8 cellular contexts compared by ENCODE assay signal in genomic region chr20:53643031-53643832, GRCh38. TPM values are rescaled to one million over a fixed set of nuclear protein-coding genes. Genes with fewer than 3 reads are reported as not detected.
A peak's percentile ranks its signal among the peaks of the same experiment; 100 is the strongest.
DNase-seq lines count a peak whose midpoint lies in the region; ATAC-seq and TF ChIP-seq lines count a peak whose summit lies in the region.

No MANE protein-coding gene starts in this region.

- H3K9me3 Mint-ChIP-seq in activated CD8-positive, alpha-beta T cell treated with anti-CD3 and anti-CD28 coated beads for 36 hours = no peaks in the 10 kb centered on the region

- 41 to 42% methylated on average over 12 of the region's 12 CpGs for WGBS in tibial nerve, 2 donors

- H2AFZ ChIP-seq in HCT116 (ENCODE audit: low read depth, low read length, poor library complexity, severe bottlenecking) (peak overlapping the region; percentile 91), neuron (ENCODE audit: low read depth, low read length) (peak overlapping the region; percentile 60)

- H3K4me1 ChIP-seq in HCT116 (ENCODE audit: control insufficient read depth in 1 of 2, insufficient read depth in 2 of 2, low read length in 2 of 2) (peaks cover 19 to 23% of the 10 kb centered on the region in 2 experiments), neuron (ENCODE audit: insufficient read depth, low read length) (peaks cover 8% of the 10 kb centered on the region), tibial nerve (peaks cover 0 to 18% (median 8%) of the 10 kb centered on the region in 4 donors)

- H3K79me2 ChIP-seq in HCT116 (ENCODE audit: insufficient read depth, low read length) = no peaks in the 10 kb centered on the region

- H3K27ac Mint-ChIP-seq in activated CD8-positive, alpha-beta T cell treated with anti-CD3 and anti-CD28 coated beads for 36 hours = peak overlapping the region; percentile 85

- no peaks in the 10 kb centered on the region for H4K20me1 ChIP-seq in HCT116 (ENCODE audit: insufficient read depth)

- no peak for TF ChIP-seq POLR2A in HCT116 (IDR thresholded peaks at IDR 0.05; ENCODE audit: borderline replicate concordance, extremely low read depth, insufficient read depth, insufficient read length)
- TF ChIP-seq POLR2A in tibial nerve (IDR thresholded peaks at IDR 0.05) = no peak

- CTCF ChIA-PET in HCT116 (lab: Charles Lee) = interaction anchor here (0.8 kb wide), 2 partner anchors 9 to 10 kb away, joined by 3 read pairs; no protein-coding TSS in a partner anchor
- CTCF ChIA-PET in activated CD8-positive, alpha-beta T cell treated with anti-CD3 and anti-CD28 coated beads for 36 hours (lab: Charles Lee) = interaction anchor here (0.9 to 1.5 kb wide), 8 partner anchors 11 to 118 kb away, joined by 3 to 12 read pairs (median 4); no protein-coding TSS in a partner anchor

- peak; percentile 6 for TF ChIP-seq CTCF in GM06990 (IDR thresholded peaks at IDR 0.05; ENCODE audit: insufficient read depth, low read length, poor library complexity, severe bottlenecking)
- TF ChIP-seq CTCF in HCT116 (IDR thresholded peaks at IDR 0.05 in 2 of 3, conservative IDR thresholded peaks at IDR 0.05 in 1 of 3; ENCODE audit: borderline replicate concordance in 1 of 3, insufficient read depth in 1 of 3, low read depth in 2 of 3, low read length in 2 of 3) = no peak
- no peak for TF ChIP-seq CTCF in activated CD8-positive, alpha-beta T cell treated with anti-CD3 and anti-CD28 coated beads for 36 hours (IDR thresholded peaks at IDR 0.05)
- TF ChIP-seq CTCF in epithelial cell of proximal tubule (conservative IDR thresholded peaks at IDR 0.05; ENCODE audit: low read depth, low read length) = no peak
- no peak for TF ChIP-seq CTCF in tibial nerve (IDR thresholded peaks at IDR 0.05)

- no peaks in the 10 kb centered on the region for H3K27me3 ChIP-seq in GM06990 (replicated peaks; ENCODE audit: control insufficient read depth, insufficient read depth, low read length)
- no peaks in the 10 kb centered on the region for H3K27me3 ChIP-seq in HCT116 (ENCODE audit: insufficient read depth, low read length)
- no peaks in the 10 kb centered on the region for H3K27me3 ChIP-seq in neuron (ENCODE audit: insufficient read depth, low read length)
- H3K27me3 ChIP-seq in tibial nerve = no peaks in the 10 kb centered on the region

- peak overlapping the region; percentile 59 for H3K4me3 Mint-ChIP-seq in activated CD8-positive, alpha-beta T cell treated with anti-CD3 and anti-CD28 coated beads for 36 hours

- TF ChIP-seq EP300 in tibial nerve (IDR thresholded peaks at IDR 0.05) = no peak

- H3K27ac ChIP-seq in HCT116 (ENCODE audit: low read depth, low read length) (peak overlapping the region; percentile 90), tibial nerve (peak overlapping the region; percentile 14 to 75 (median 65))

- BruUV-seq in HCT116 (replicated peaks; lab: Mats Ljungman, UMichigan) = TSS peak; percentile 84

- H3K4me2 ChIP-seq in HCT116 (ENCODE audit: low read length) = peak overlapping the region; percentile 74

- H3K36me3 ChIP-seq in GM06990 (ENCODE audit: control insufficient read depth, insufficient read depth, low read length) (no peaks in the 10 kb centered on the region), HCT116 (ENCODE audit: control insufficient read depth in 1 of 2, insufficient read depth in 2 of 2, low read length in 2 of 2) (no peaks in the 10 kb centered on the region), neuron (ENCODE audit: insufficient read depth, low read length) (no peaks in the 10 kb centered on the region), tibial nerve (no peaks in the 10 kb centered on the region)

- ATAC-seq in HCT116 = peak; percentile 73
- ATAC-seq in activated CD8-positive, alpha-beta T cell treated with anti-CD3 and anti-CD28 coated beads for 36 hours = peak; percentile 89

- H3K4me1 Mint-ChIP-seq in activated CD8-positive, alpha-beta T cell treated with anti-CD3 and anti-CD28 coated beads for 36 hours (ENCODE audit: low read depth) = peaks cover 39% of the 10 kb centered on the region

- POLR2A ChIA-PET in HCT116 (lab: Charles Lee) = interaction anchor here (0.8 to 2.4 kb wide), 5 partner anchors 8 to 33 kb away, joined by 3 to 20 read pairs (median 4); no protein-coding TSS in a partner anchor
- POLR2A ChIA-PET in activated CD8-positive, alpha-beta T cell treated with anti-CD3 and anti-CD28 coated beads for 36 hours (lab: Charles Lee) = interaction anchor here (0.6 to 1.7 kb wide), 17 partner anchors 8 to 292 kb away, joined by 3 to 12 read pairs (median 3); partner anchors contain the start of gene ZNF217

- peak; percentile 67 for DNase-seq in GM06990 (ENCODE audit: extremely low read depth, insufficient read length)
- DNase-seq in HCT116 (ENCODE audit: low read depth, low spot score) = peak; percentile 57
- DNase-seq in NAMALWA (ENCODE audit: low spot score) = peak; percentile 67
- DNase-seq in activated CD8-positive, alpha-beta T cell treated with anti-CD3 and anti-CD28 coated beads for 36 hours = peak; percentile 78
- DNase-seq in epithelial cell of proximal tubule (ENCODE audit: low read depth) = peak; percentile 67
- no peak for DNase-seq in tibial nerve (ENCODE audit: low spot score in 2 of 2)
- DNase-seq in NCI-H1436 (lab: John Stamatoyannopoulos, UW) = no peak

- H3K36me3 Mint-ChIP-seq in activated CD8-positive, alpha-beta T cell treated with anti-CD3 and anti-CD28 coated beads for 36 hours (ENCODE audit: low read depth) = no peaks in the 10 kb centered on the region

- peak overlapping the region; percentile 51 for H3K9ac ChIP-seq in HCT116 (ENCODE audit: low read length)

- no peaks in the 10 kb centered on the region for H3K9me2 ChIP-seq in HCT116 (ENCODE audit: insufficient read depth)

- H3K9me3 ChIP-seq in HCT116 (ENCODE audit: control insufficient read depth in 1 of 2, insufficient read depth in 1 of 2, low read depth in 1 of 2, low read length in 2 of 2) (no peaks in the 10 kb centered on the region), neuron (ENCODE audit: low read length) (no peaks in the 10 kb centered on the region), tibial nerve (no peaks in the 10 kb centered on the region)

- TF ChIP-seq RAD21 in HCT116 (IDR thresholded peaks at IDR 0.05; ENCODE audit: low read depth) = no peak; the same call in 1 of the 2 replicates

- intact Hi-C loops in HCT116 (cut with micrococcal nuclease) = loop anchor here (1.0 to 5.0 kb wide), 2 partner anchors 49 to 94 kb away; no protein-coding TSS in a partner anchor
- intact Hi-C loops in activated CD8-positive, alpha-beta T cell treated with anti-CD3 and anti-CD28 coated beads for 36 hours (cut with micrococcal nuclease) = no loop called here

- RAD21 ChIA-PET in HCT116 (lab: Charles Lee; ENCODE audit: low non-redundant PET in 1 of 2, low total read pairs in 2 of 2, uncharacterized antibody in 2 of 2, unreplicated experiment in 2 of 2) = no interaction called here

- H3K4me3 ChIP-seq in GM06990 (replicated peaks; ENCODE audit: low read depth, low read length) (no peak overlapping the region), HCT116 (replicated peaks in 1 of 2; ENCODE audit: low read depth in 1 of 2, low read length in 2 of 2) (peak overlapping the region in 1 of 2 experiments; percentile 35; a peak in 2 of 4 replicates), epithelial cell of proximal tubule (ENCODE audit: low read depth, low read length) (no peak overlapping the region), neuron (ENCODE audit: low read length) (no peak overlapping the region), tibial nerve (peak overlapping the region in 1 of 4 donors; percentile 8)

- H3K27me3 Mint-ChIP-seq in activated CD8-positive, alpha-beta T cell treated with anti-CD3 and anti-CD28 coated beads for 36 hours = no peaks in the 10 kb centered on the region

TF ChIP-seq in HCT116, 20 proteins besides CTCF, POLR2A, EP300 and RAD21:
- TF ChIP-seq POLR2AphosphoS5 (IDR thresholded peaks at IDR 0.05; ENCODE audit: low read depth, low read length) (0 out of 2 replicates have a peak, but pooled peaks have one; percentile 21), MAX (IDR thresholded peaks at IDR 0.05) (peak; percentile 49; the same call in 1 of the 2 replicates), JUND (IDR thresholded peaks at IDR 0.05) (peak; percentile 56; the same call in 1 of the 2 replicates), SP1 (IDR thresholded peaks at IDR 0.05; ENCODE audit: low read depth) (peak; percentile 75), EGR1 (IDR thresholded peaks at IDR 0.05; ENCODE audit: low read depth) (0 out of 2 replicates have a peak, but pooled peaks have one; percentile 15), FOSL1 (IDR thresholded peaks at IDR 0.05; ENCODE audit: low read depth) (peak; percentile 53), EZH2phosphoT487 (IDR thresholded peaks at IDR 0.05; ENCODE audit: borderline replicate concordance) (no peak), ZBTB33 (IDR thresholded peaks at IDR 0.05; ENCODE audit: extremely low read depth, insufficient replicate concordance, low read length) (no peak), SRF (IDR thresholded peaks at IDR 0.05; ENCODE audit: low read depth) (peak; percentile 55; the same call in 1 of the 2 replicates), CBX3 (IDR thresholded peaks at IDR 0.05; ENCODE audit: low read depth) (peak; percentile 56; the same call in 1 of the 2 replicates)

RNA-seq across cellular contexts. Expression of gene ZNF217, which starts 49.6 kb away (rescaled TPM):
- total RNA-seq in HCT116 (2021; ENCODE audit: unreplicated experiment) (33.8 TPM), epithelial cell of proximal tubule (17.4 and 22.1 TPM in 2 replicates), tibial nerve (10 to 100 TPM; 21.4 to 24.3 (median 23.1) TPM)
- 14.3 and 15.7 TPM in 2 replicates for polyA plus RNA-seq in HCT116 (2012)
- total RNA-seq in activated CD8-positive, alpha-beta T cell treated with anti-CD3 and anti-CD28 coated beads for 36 hours = 10 to 100 TPM; 51.3 to 51.8 TPM

Comparison
In these comparisons a context has a peak if more than half of its experiments do, and no peak if none do; other contexts are left out.
1. DNase-seq: peak in GM06990 (single experiment), HCT116 (single experiment), NAMALWA (single experiment), activated CD8-positive, alpha-beta T cell treated with anti-CD3 and anti-CD28 coated beads for 36 hours (single experiment) and epithelial cell of proximal tubule (single experiment); none in tibial nerve (0 of 2) and NCI-H1436 (single experiment).